In genomic region chr7:127448566-127448965, GRCh38 we compare ENCODE assay signal across 7 cellular contexts.
"Had no signal": no experiment of that assay in that cellular context is flagged by ENCODE, and none has a peak within 500 bp of the region (broad histone marks: within the 10 kb centered on the region; RNA-seq: fewer than 3 reads in every experiment).

No MANE protein-coding gene starts in this region.

- DNase-seq: GM23248, GOT3, H9, HCEC 1CT, KG1 had no signal

- H3K27ac ChIP-seq: GM23248, HL-60 had no signal

- H3K9ac ChIP-seq: GM23248 had no signal

- H2AFZ ChIP-seq: GM23248 had no signal

- FAIRE-seq: H54 had no signal

- H3K4me3 ChIP-seq: GM23248 had no signal
